20 cellular contexts compared by ENCODE assay signal in the genomic region with DNA sequence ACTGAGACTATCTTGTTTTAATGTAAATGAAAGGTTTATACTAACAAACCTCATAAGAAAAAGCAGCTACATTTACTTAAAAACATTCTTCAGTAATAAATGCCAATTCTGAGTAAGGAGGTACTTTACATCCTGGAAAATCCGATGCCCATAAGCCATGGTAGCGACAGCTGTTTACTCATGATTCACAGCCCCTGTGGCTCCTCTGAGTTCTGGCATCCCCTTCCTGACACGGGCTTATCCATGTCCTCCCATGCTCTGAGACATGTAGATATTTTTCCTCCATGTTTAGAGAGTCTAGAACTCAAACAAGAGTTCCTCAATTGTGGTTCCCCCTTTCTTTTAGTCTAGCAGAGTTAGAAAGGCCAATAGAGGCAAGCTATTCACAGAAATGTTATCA.
"Had no signal": no experiment of that assay in that cellular context is flagged by ENCODE, and none has a peak within 500 bp of the region (broad histone marks: within the 10 kb centered on the region; RNA-seq: fewer than 3 reads in every experiment).

No MANE protein-coding gene starts in this region.

- H3K27me3 ChIP-seq: esophagus squamous epithelium, gastroesophageal sphincter, neutrophil, testis, transverse colon had no signal

- H3K27ac ChIP-seq: esophagus squamous epithelium, gastroesophageal sphincter, neutrophil, psoas muscle, skin epidermis, testis, transverse colon had no signal

- H3K9me3 ChIP-seq: esophagus squamous epithelium, gastroesophageal sphincter, neutrophil, psoas muscle, testis, transverse colon had no signal

- DNase-seq: dermis blood vessel endothelial cell; esophagus squamous epithelium; foreskin fibroblast; glutamatergic neuron; islet precursor cell; mammary epithelial cell; naive thymus-derived CD8-positive, alpha-beta T cell; psoas muscle; retina; stimulated activated CD4-positive, alpha-beta T cell treated with anti-CD3 and anti-CD28 coated beads, Interleukin-2, amount 100 ng/mL, for 24 hours; stimulated activated CD4-positive, alpha-beta T cell treated with anti-CD3 and anti-CD28 coated beads, Interleukin-4, amount 100 ng/mL, for 4 hours; stimulated activated naive B cell treated with anti-CD40 and anti-IgM and Interleukin-4, amounts not matched to agents 10 μg/mL and 1 μg/mL and 100 μg/mL, for 72 hours; stimulated activated naive CD8-positive, alpha-beta T cell treated with anti-CD3 and anti-CD28 coated beads, Interleukin-15, amount 100 ng/mL, for 72 hours; testis; transverse colon had no signal

- ATAC-seq: gastroesophageal sphincter; left lobe of liver; naive thymus-derived CD8-positive, alpha-beta T cell; psoas muscle; sciatic nerve; stimulated activated naive B cell treated with anti-CD40 and anti-IgM and Interleukin-4, amounts not matched to agents 10 μg/mL and 1 μg/mL and 100 μg/mL, for 72 hours; stimulated activated naive CD8-positive, alpha-beta T cell treated with anti-CD3 and anti-CD28 coated beads, Interleukin-15, amount 100 ng/mL, for 72 hours had no signal

- H3K4me1 ChIP-seq: esophagus squamous epithelium, gastroesophageal sphincter, psoas muscle, testis, transverse colon had no signal

- H3K36me3 ChIP-seq: esophagus squamous epithelium, gastroesophageal sphincter, neutrophil, transverse colon had no signal

- H3K4me3 ChIP-seq: esophagus squamous epithelium, gastroesophageal sphincter, psoas muscle, skin epidermis, testis, transverse colon had no signal
